In the genomic region with DNA sequence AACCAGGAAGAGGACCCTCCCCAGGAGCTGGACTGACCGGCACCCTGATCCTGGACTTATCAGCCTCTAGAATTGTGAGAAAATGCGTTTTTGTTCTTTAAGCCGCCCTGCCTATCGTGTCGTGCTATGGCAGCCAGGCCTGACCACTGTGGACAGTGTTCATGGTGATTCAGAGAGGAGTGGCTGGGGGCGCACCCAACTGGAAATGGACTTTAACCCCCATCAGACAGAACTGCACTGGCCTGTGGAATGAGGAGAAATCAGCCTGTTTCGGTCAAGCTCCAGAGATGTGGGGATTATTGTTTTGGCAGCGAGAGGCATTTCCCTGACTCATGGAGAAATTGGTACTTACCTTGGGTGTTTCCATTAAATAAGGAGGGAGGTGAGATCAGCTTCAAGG, we compare ENCODE assay signal across 17 cellular contexts.
DNase-seq lines count a peak whose midpoint lies in the region; ATAC-seq and TF ChIP-seq lines count a peak whose summit lies in the region.
"Had no signal": no experiment of that assay in that cellular context is flagged by ENCODE, and none has a peak within 500 bp of the region (broad histone marks: within the 10 kb centered on the region; RNA-seq: fewer than 3 reads in every experiment).

No MANE protein-coding gene starts in this region.

- no peak for ATAC-seq in upper lobe of left lung (ENCODE audit: low FRiP score in 2 of 2)
- ATAC-seq in HG03342 (IDR thresholded peaks at IDR 0.05; ENCODE audit: unreplicated experiment): no peak
- ATAC-seq: GM12878, GM23338 had no signal

- no peak overlapping the region for H3K4me2 ChIP-seq in osteoblast (ENCODE audit: insufficient read depth, low read length)
- H3K4me2 ChIP-seq: BLaER1, GM23338 had no signal

- H3K36me3 ChIP-seq in esophagus muscularis mucosa (no peaks in the 10 kb centered on the region), osteoblast (ENCODE audit: insufficient read depth, low read length) (no peaks in the 10 kb centered on the region), upper lobe of left lung (no peaks in the 10 kb centered on the region)
- H3K36me3 ChIP-seq: BLaER1 had no signal

- H3K9me3 Mint-ChIP-seq in type B pancreatic cell: peaks cover 4% of the 10 kb centered on the region

- peak; percentile 90 for DNase-seq in Caki2 (ENCODE audit: low read depth)
- DNase-seq in esophagus muscularis mucosa (ENCODE audit: extremely low spot score): peak; percentile 75
- peak; percentile 3 for DNase-seq in osteoblast (ENCODE audit: insufficient read length, low spot score, missing footprints)
- DNase-seq in type B pancreatic cell (ENCODE audit: extremely low spot score, unreplicated experiment): peak; percentile 37
- DNase-seq in upper lobe of left lung: no peak
- DNase-seq in NCI-H510A (lab: John Stamatoyannopoulos, UW): no peak
- DNase-seq: 8988T; AML-193; Caco-2; CD8-positive, alpha-beta memory T cell; DMS79; H9 had no signal

- no peak overlapping the region for H2AFZ ChIP-seq in osteoblast (ENCODE audit: low read length)
- H2AFZ ChIP-seq: GM23338 had no signal

- no peak overlapping the region for H3K4me3 ChIP-seq in esophagus muscularis mucosa
- H3K4me3 ChIP-seq in osteoblast (ENCODE audit: insufficient read depth, low read length): no peak overlapping the region
- H3K4me3 ChIP-seq in upper lobe of left lung: no peak overlapping the region
- H3K4me3 ChIP-seq: BLaER1, GM12878, GM23338 had no signal

- H3K9me3 ChIP-seq in esophagus muscularis mucosa (peaks cover 0 to 15% (median 9%) of the 10 kb centered on the region in 4 donors), osteoblast (ENCODE audit: low read depth, low read length) (no peaks in the 10 kb centered on the region), upper lobe of left lung (peaks cover 0 to 14% (median 5%) of the 10 kb centered on the region in 4 donors)
- H3K9me3 ChIP-seq: Caco-2 had no signal

- H3K27ac ChIP-seq in esophagus muscularis mucosa (replicated peaks in 1 of 4) (no peak overlapping the region), osteoblast (ENCODE audit: low read depth, low read length) (no peak overlapping the region), upper lobe of left lung (no peak overlapping the region)
- H3K27ac ChIP-seq: BLaER1, HL-60 had no signal

- no peaks in the 10 kb centered on the region for H3K4me1 Mint-ChIP-seq in type B pancreatic cell (ENCODE audit: unreplicated experiment)
- H3K4me1 Mint-ChIP-seq: CD8-positive, alpha-beta memory T cell had no signal

- no peaks in the 10 kb centered on the region for H3K36me3 Mint-ChIP-seq in type B pancreatic cell
- H3K36me3 Mint-ChIP-seq: CD8-positive, alpha-beta memory T cell had no signal

- no peaks in the 10 kb centered on the region for H4K20me1 ChIP-seq in osteoblast (ENCODE audit: insufficient read depth, low read length)
- H4K20me1 ChIP-seq: BLaER1 had no signal

- H3K4me3 Mint-ChIP-seq in type B pancreatic cell: no peak overlapping the region
- H3K4me3 Mint-ChIP-seq: CD8-positive, alpha-beta memory T cell; GM23338; H9 had no signal

- TF ChIP-seq CTCF in esophagus muscularis mucosa (IDR thresholded peaks at IDR 0.05): no peak
- TF ChIP-seq CTCF in osteoblast (IDR thresholded peaks at IDR 0.05; ENCODE audit: extremely low read depth, low read depth, low read length): no peak
- no peak for TF ChIP-seq CTCF in type B pancreatic cell (conservative IDR thresholded peaks at IDR 0.05)
- TF ChIP-seq CTCF in upper lobe of left lung (IDR thresholded peaks at IDR 0.05): no peak

- H3K27me3 Mint-ChIP-seq in type B pancreatic cell: peaks cover 35% of the 10 kb centered on the region

- H3K4me1 ChIP-seq in esophagus muscularis mucosa (no peaks in the 10 kb centered on the region), osteoblast (ENCODE audit: insufficient read depth, low read length) (no peaks in the 10 kb centered on the region), upper lobe of left lung (no peaks in the 10 kb centered on the region)
- H3K4me1 ChIP-seq: BLaER1, Caco-2 had no signal

- in situ Hi-C loops in Caki2 (cut with HindIII; ENCODE audit: low pct_unique_long_range_greater_than_20kb, low sequenced_read_pairs): no loop called here

- H3K27me3 ChIP-seq in esophagus muscularis mucosa (peaks cover 0 to 63% (median 0%) of the 10 kb centered on the region in 4 donors), osteoblast (ENCODE audit: insufficient read depth, low read length) (no peaks in the 10 kb centered on the region), upper lobe of left lung (no peaks in the 10 kb centered on the region)
- H3K27me3 ChIP-seq: BLaER1 had no signal

- no peak for TF ChIP-seq EP300 in esophagus muscularis mucosa (IDR thresholded peaks at IDR 0.05)
- no peak for TF ChIP-seq EP300 in upper lobe of left lung (IDR thresholded peaks at IDR 0.05)

- no peak overlapping the region for H3K27ac Mint-ChIP-seq in type B pancreatic cell
- H3K27ac Mint-ChIP-seq: CD8-positive, alpha-beta memory T cell; GM23338; H9 had no signal

- WGBS in esophagus muscularis mucosa: 84% methylated on average over 8 of the region's 8 CpGs
- WGBS in upper lobe of left lung, 2 donors: 84 to 95% methylated on average over 8 of the region's 8 CpGs

- intact Hi-C loops in esophagus muscularis mucosa (cut with DNase I): no loop called here

- no peak for TF ChIP-seq POLR2A in esophagus muscularis mucosa (IDR thresholded peaks at IDR 0.05; ENCODE audit: low read depth)
- no peak for TF ChIP-seq POLR2A in upper lobe of left lung (IDR thresholded peaks at IDR 0.05)

- no peaks in the 10 kb centered on the region for H3K79me2 ChIP-seq in osteoblast (ENCODE audit: insufficient read depth, low read length)

Comparison
In these comparisons a context has a peak if more than half of its experiments do, and no peak if none do; other contexts are left out.
1. DNase-seq: peak in Caki2 (single experiment), esophagus muscularis mucosa (single experiment), osteoblast (single experiment) and type B pancreatic cell (single experiment); none in upper lobe of left lung (0 of 2) and NCI-H510A (single experiment).